ENCODE assay signal across 1 cellular context in the genomic region with DNA sequence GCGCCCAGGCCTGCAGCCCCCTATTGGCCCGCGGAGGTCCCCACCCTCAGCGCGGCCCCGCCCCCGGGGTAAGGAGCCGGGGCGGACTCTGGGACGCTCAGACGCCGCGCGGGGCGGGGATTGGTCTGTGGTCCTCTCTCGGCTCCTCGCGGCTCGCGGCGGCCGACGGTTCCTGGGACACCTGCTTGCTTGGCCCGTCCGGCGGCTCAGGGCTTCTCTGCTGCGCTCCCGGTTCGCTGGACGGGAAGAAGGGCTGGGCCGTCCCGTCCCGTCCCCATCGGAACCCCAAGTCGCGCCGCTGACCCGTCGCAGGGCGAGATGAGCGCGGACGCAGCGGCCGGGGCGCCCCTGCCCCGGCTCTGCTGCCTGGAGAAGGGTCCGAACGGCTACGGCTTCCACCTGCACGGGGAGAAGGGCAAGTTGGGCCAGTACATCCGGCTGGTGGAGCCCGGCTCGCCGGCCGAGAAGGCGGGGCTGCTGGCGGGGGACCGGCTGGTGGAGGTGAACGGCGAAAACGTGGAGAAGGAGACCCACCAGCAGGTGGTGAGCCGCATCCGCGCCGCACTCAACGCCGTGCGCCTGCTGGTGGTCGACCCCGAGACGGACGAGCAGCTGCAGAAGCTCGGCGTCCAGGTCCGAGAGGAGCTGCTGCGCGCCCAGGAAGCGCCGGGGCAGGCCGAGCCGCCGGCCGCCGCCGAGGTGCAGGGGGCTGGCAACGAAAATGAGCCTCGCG.
TF ChIP-seq lines count a peak whose summit lies in the region.

TSS of gene NHERF1 (plus strand) at position 100 of the 733 bp plus-strand sequence. CDS start at position 319, 219 bp downstream.

TF ChIP-seq in liver, 16 proteins besides CTCF, POLR2A, EP300 and RAD21 (continued from another document):
- TF ChIP-seq HNF4A (conservative IDR thresholded peaks at IDR 0.05) (no peak), GABPA (IDR thresholded peaks at IDR 0.05 in 1 of 2, conservative IDR thresholded peaks at IDR 0.05 in 1 of 2) (no peak), MAX (IDR thresholded peaks at IDR 0.05) (no peak), YY1 (IDR thresholded peaks at IDR 0.05) (peak; percentile 29), JUND (IDR thresholded peaks at IDR 0.05) (no peak), FOXA1 (IDR thresholded peaks at IDR 0.05) (no peak), TAF1 (conservative IDR thresholded peaks at IDR 0.05) (peak; percentile 97)
